Comparison of ENCODE assay signal across 25 cellular contexts in genomic region chr3:98182196-98182595, GRCh38. TPM values are rescaled to one million over a fixed set of nuclear protein-coding genes. Genes with fewer than 3 reads are reported as not detected.
"Had no signal": no experiment of that assay in that cellular context is flagged by ENCODE, and none has a peak within 500 bp of the region (broad histone marks: within the 10 kb centered on the region; RNA-seq: fewer than 3 reads in every experiment).

No MANE protein-coding gene starts in this region.

- H3K9ac ChIP-seq: KMS-11, SK-N-SH had no signal

- H3K4me3 ChIP-seq: K562 had no signal

- H3K9me3 Mint-ChIP-seq: IgD-negative memory B cell had no signal

- H3K9me2 ChIP-seq: SK-N-SH had no signal

- ATAC-seq: K562, Panc1, PC-3 had no signal

- H3K4me2 ChIP-seq: KMS-11, SK-N-SH had no signal

- H3K9me3 ChIP-seq: SK-N-SH had no signal

- H3K27me3 Mint-ChIP-seq: IgD-negative memory B cell had no signal

- DNase-seq: Kasumi-1, MM.1S, NCI-H1092 treated with DMSO at 0.1 percent for 48 hours, NCI-H1436, NCI-H187, NCI-H2029, NCI-H2081 treated with DMSO at 0.1 percent for 48 hours, NCI-H2171, NCI-H226, NCI-H446, NCI-H510A, NCI-H524 treated with DMSO at 0.1 percent for 48 hours, NCI-H69, NCI-H774, PC-3, SHP77, SK-N-SH had no signal

- H3K27ac ChIP-seq: KMS-11, RWPE1 had no signal

- H3K4me3 Mint-ChIP-seq: IgD-negative memory B cell had no signal

- H3K27ac Mint-ChIP-seq: IgD-negative memory B cell had no signal

- H3K36me3 Mint-ChIP-seq: IgD-negative memory B cell had no signal

RNA-seq across cellular contexts. Expression of gene OR5H15, which starts 15.7 kb away (rescaled TPM):
- total RNA-seq: K562, M059J, OCI-LY7, PC-3, SK-MEL-5 had no signal
- polyA plus RNA-seq: IgD-negative memory B cell, K562, SK-N-SH had no signal

RNA-seq across cellular contexts. Expression of gene OR5H14, which starts 34.9 kb away (rescaled TPM):
- total RNA-seq: K562, M059J, OCI-LY7, PC-3, SK-MEL-5 had no signal
- polyA plus RNA-seq: IgD-negative memory B cell, K562, SK-N-SH had no signal

RNA-seq across cellular contexts. Expression of gene OR5H1, which starts 51.7 kb away (rescaled TPM):
- total RNA-seq: K562, M059J, OCI-LY7, PC-3, SK-MEL-5 had no signal
- polyA plus RNA-seq: IgD-negative memory B cell, K562, SK-N-SH had no signal
